Comparison of ENCODE assay signal across 25 cellular contexts in genomic region chr6:25441658-25442276, GRCh38.
A peak's percentile ranks its signal among the peaks of the same experiment; 100 is the strongest.
DNase-seq lines count a peak whose midpoint lies in the region; ATAC-seq, FAIRE-seq and TF ChIP-seq lines count a peak whose summit lies in the region.
"Had no signal": no experiment of that assay in that cellular context is flagged by ENCODE, and none has a peak within 500 bp of the region (broad histone marks: within the 10 kb centered on the region; RNA-seq: fewer than 3 reads in every experiment).

No MANE protein-coding gene starts in this region.

- H3K36me3 ChIP-seq in kidney (ENCODE audit: control insufficient read depth in 1 of 2, insufficient read depth in 2 of 2, low read length in 2 of 2): no peaks in the 10 kb centered on the region

- H3K27ac ChIP-seq in kidney (ENCODE audit: low read depth in 2 of 2, low read length in 2 of 2): no peak overlapping the region
- H3K27ac ChIP-seq: 22Rv1 had no signal

- H3K4me1 Mint-ChIP-seq in activated naive CD4-positive, alpha-beta T cell treated with anti-CD3 and anti-CD28 coated beads, Interleukin-2, amount 50 U/mL, for 24 hours: peaks cover 26% of the 10 kb centered on the region
- peaks cover 23% of the 10 kb centered on the region for H3K4me1 Mint-ChIP-seq in stimulated activated naive CD8-positive, alpha-beta T cell treated with anti-CD3 and anti-CD28 coated beads, Interleukin-15, amount 100 ng/mL, for 72 hours

- no peak overlapping the region for H3K4me3 ChIP-seq in kidney (ENCODE audit: low read length in 2 of 2)
- H3K4me3 ChIP-seq: lung had no signal

- H3K36me3 Mint-ChIP-seq in activated naive CD4-positive, alpha-beta T cell treated with anti-CD3 and anti-CD28 coated beads, Interleukin-2, amount 50 U/mL, for 24 hours: peaks cover 10% of the 10 kb centered on the region
- H3K36me3 Mint-ChIP-seq in activated naive CD4-positive, alpha-beta T cell treated with anti-CD3 and anti-CD28 coated beads, Interleukin-2, amount 50 U/mL, for 72 hours: peaks cover 6 to 17% of the 10 kb centered on the region in 2 donors

- peak; percentile 14 for DNase-seq in DMS53 (lab: John Stamatoyannopoulos, UW)
- DNase-seq in DMS53 treated with DMSO at 0.1 percent for 48 hours (lab: John Stamatoyannopoulos, UW; ENCODE audit: unreplicated experiment): no peak
- DNase-seq in activated naive CD4-positive, alpha-beta T cell (lab: John Stamatoyannopoulos, UW): no peak
- no peak for DNase-seq in activated naive CD4-positive, alpha-beta T cell treated with anti-CD3 and anti-CD28 coated beads, Interleukin-2, amount 50 U/mL, for 72 hours (ENCODE audit: low spot score in 2 of 2)
- no peak for DNase-seq in stimulated activated naive CD8-positive, alpha-beta T cell treated with anti-CD3 and anti-CD28 coated beads, Interleukin-15, amount 100 ng/mL, for 72 hours
- no peak for DNase-seq in kidney
- DNase-seq: activated CD4-positive, CD25-positive, alpha-beta regulatory T cell; aorta; Caco-2; HCEC 1CT; NCI-H2171 treated with DMSO at 0.1 percent for 48 hours; NCI-H526 treated with DMSO at 0.1 percent for 48 hours; occipital lobe; retina; SHP77; stimulated activated CD4-positive, alpha-beta T cell treated with anti-CD3 and anti-CD28 coated beads, Interleukin-4, amount 100 ng/mL, for 24 hours had no signal

- no peak for FAIRE-seq in kidney (lab: Jason Lieb, UNC)
- FAIRE-seq: frontal cortex, keratinocyte had no signal

- intact Hi-C loops in kidney (cut with DNase I): no loop called here

- no peak overlapping the region for H3K9ac ChIP-seq in kidney (ENCODE audit: low read length in 2 of 2)

- TF ChIP-seq CTCF in kidney (IDR thresholded peaks at IDR 0.05; ENCODE audit: borderline replicate concordance, extremely low read depth, insufficient read depth): no peak

- peak in 1 of 2 donors; percentile 45 for ATAC-seq in activated naive CD4-positive, alpha-beta T cell treated with anti-CD3 and anti-CD28 coated beads, Interleukin-2, amount 50 U/mL, for 72 hours
- ATAC-seq in stimulated activated naive CD8-positive, alpha-beta T cell treated with anti-CD3 and anti-CD28 coated beads, Interleukin-15, amount 100 ng/mL, for 72 hours: no peak
- no peak for ATAC-seq in HG03520 (IDR thresholded peaks at IDR 0.05; ENCODE audit: unreplicated experiment)

- H3K9me3 ChIP-seq in kidney (ENCODE audit: control insufficient read depth in 1 of 2, low read length in 2 of 2): no peaks in the 10 kb centered on the region
- H3K9me3 ChIP-seq: Caco-2 had no signal

- no peaks in the 10 kb centered on the region for H3K9me3 Mint-ChIP-seq in activated naive CD4-positive, alpha-beta T cell treated with anti-CD3 and anti-CD28 coated beads, Interleukin-2, amount 50 U/mL, for 24 hours
- H3K9me3 Mint-ChIP-seq in activated naive CD4-positive, alpha-beta T cell treated with anti-CD3 and anti-CD28 coated beads, Interleukin-2, amount 50 U/mL, for 72 hours: peaks cover 0 to 15% of the 10 kb centered on the region in 2 donors
- H3K9me3 Mint-ChIP-seq in stimulated activated naive CD8-positive, alpha-beta T cell treated with anti-CD3 and anti-CD28 coated beads, Interleukin-15, amount 100 ng/mL, for 72 hours: peaks cover 5 to 10% of the 10 kb centered on the region in 2 donors
- H3K9me3 Mint-ChIP-seq: central memory CD8-positive, alpha-beta T cell had no signal

- H3K27me3 Mint-ChIP-seq in activated naive CD4-positive, alpha-beta T cell treated with anti-CD3 and anti-CD28 coated beads, Interleukin-2, amount 50 U/mL, for 24 hours: no peaks in the 10 kb centered on the region
- H3K27me3 Mint-ChIP-seq in stimulated activated naive CD8-positive, alpha-beta T cell treated with anti-CD3 and anti-CD28 coated beads, Interleukin-15, amount 100 ng/mL, for 72 hours: no peaks in the 10 kb centered on the region
- H3K27me3 Mint-ChIP-seq: central memory CD8-positive, alpha-beta T cell had no signal

- peak overlapping the region; percentile 93 for H3K27ac Mint-ChIP-seq in activated naive CD4-positive, alpha-beta T cell treated with anti-CD3 and anti-CD28 coated beads, Interleukin-2, amount 50 U/mL, for 24 hours
- H3K27ac Mint-ChIP-seq in activated naive CD4-positive, alpha-beta T cell treated with anti-CD3 and anti-CD28 coated beads, Interleukin-2, amount 50 U/mL, for 72 hours: peak overlapping the region; percentile 50 to 62
- peak overlapping the region; percentile 67 to 93 for H3K27ac Mint-ChIP-seq in stimulated activated naive CD8-positive, alpha-beta T cell treated with anti-CD3 and anti-CD28 coated beads, Interleukin-15, amount 100 ng/mL, for 72 hours
- H3K27ac Mint-ChIP-seq: activated T-helper 2 cell treated with anti-CD3 and anti-CD28 coated beads, Interferon-gamma antibody, Interleukin-2, Interleukin-4, amounts not matched to agents 10 μg/mL and 5 μg/mL and 100 μg/mL, durations not matched to agents 14 hours and 24 hours and 36 hours; T-helper 2 cell treated with Interferon-gamma antibody and Interleukin-4, amounts not matched to agents 5 μg/mL and 100 μg/mL, for 36 hours had no signal

- H3K4me3 Mint-ChIP-seq in activated naive CD4-positive, alpha-beta T cell treated with anti-CD3 and anti-CD28 coated beads, Interleukin-2, amount 50 U/mL, for 24 hours: peak overlapping the region; percentile 15
- H3K4me3 Mint-ChIP-seq in stimulated activated naive CD8-positive, alpha-beta T cell treated with anti-CD3 and anti-CD28 coated beads, Interleukin-15, amount 100 ng/mL, for 72 hours: peak overlapping the region; percentile 14 to 36
- H3K4me3 Mint-ChIP-seq: central memory CD8-positive, alpha-beta T cell; T-helper 2 cell treated with Interferon-gamma antibody and Interleukin-4, amounts not matched to agents 5 μg/mL and 100 μg/mL, for 36 hours had no signal

- no peaks in the 10 kb centered on the region for H3K4me1 ChIP-seq in kidney (ENCODE audit: control insufficient read depth in 1 of 2, insufficient read depth in 1 of 2, low read depth in 1 of 2, low read length in 2 of 2)
- H3K4me1 ChIP-seq: Caco-2 had no signal
